Comparison of ENCODE assay signal across 5 cellular contexts in the genomic region with DNA sequence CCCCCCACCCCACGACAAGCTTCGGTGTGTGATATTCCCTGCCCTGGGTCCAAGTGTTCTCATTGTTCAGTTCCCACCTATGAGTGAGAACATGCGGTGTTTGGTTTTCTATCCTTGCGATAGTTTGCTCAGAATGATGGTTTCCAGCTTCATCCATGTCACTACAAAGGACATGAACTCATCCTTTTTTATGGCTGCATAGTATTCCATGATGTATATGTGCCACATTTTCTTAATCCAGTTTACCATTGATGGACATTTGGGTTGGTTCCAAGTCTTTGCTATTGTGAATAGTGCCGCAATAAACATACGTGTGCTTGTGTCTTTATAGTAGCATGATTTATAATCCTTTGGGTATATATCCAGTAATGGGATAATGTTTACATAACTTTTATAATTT. TPM values are rescaled to one million over a fixed set of nuclear protein-coding genes. Genes with fewer than 3 reads are reported as not detected.
"Had no signal": no experiment of that assay in that cellular context is flagged by ENCODE, and none has a peak within 500 bp of the region (broad histone marks: within the 10 kb centered on the region; RNA-seq: fewer than 3 reads in every experiment).

No MANE protein-coding gene starts in this region.

RNA-seq across cellular contexts. Expression of a gene that starts 28.5 kb away (rescaled TPM):
- total RNA-seq: GM23338, H1, H9, HFFc6, IMR-90 had no signal
- polyA plus RNA-seq: GM23338, H1, IMR-90 had no signal
